8 cellular contexts compared by ENCODE assay signal in the genomic region with DNA sequence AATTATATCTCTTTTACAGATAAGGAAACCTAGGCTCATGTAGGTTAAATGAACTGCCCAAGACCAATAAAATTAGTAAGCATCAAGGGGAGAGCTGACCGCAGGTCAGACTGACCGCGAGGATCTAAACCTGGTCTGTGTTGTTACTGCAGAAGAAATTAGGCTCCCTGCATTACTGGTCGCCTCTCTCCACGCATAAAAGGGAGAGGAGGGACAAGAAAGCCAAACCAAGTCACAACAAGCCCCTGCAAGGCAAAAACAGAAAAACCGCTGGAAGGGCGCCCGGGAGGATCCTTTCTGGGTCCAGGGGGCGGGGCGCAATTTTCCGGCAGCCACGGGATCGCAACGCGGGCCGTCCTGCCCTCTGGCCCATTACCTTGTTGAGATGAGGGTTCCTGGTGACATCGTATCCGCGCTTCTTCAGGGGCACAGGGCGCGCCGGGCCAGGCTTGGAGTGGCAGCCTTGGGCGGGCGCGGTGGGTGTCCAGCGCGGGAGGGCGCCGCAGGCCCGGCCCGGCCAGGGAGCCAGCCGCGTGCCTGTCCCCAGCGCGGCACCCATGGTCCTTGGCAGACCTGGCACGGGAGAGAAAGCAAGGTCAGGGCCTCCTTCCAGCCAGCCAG. TPM values are rescaled to one million over a fixed set of nuclear protein-coding genes. Genes with fewer than 3 reads are reported as not detected.
A peak's percentile ranks its signal among the peaks of the same experiment; 100 is the strongest.
DNase-seq lines count a peak whose midpoint lies in the region; FAIRE-seq and TF ChIP-seq lines count a peak whose summit lies in the region.

No MANE protein-coding gene starts in this region.

- H3K9me2 ChIP-seq in neural cell (ENCODE audit: insufficient read depth, low read length) = no peaks in the 10 kb centered on the region

- no peaks in the 10 kb centered on the region; the same call in 1 of the 2 replicates for H3K4me1 ChIP-seq in HUES48 (ENCODE audit: control insufficient read depth, insufficient read depth, low read length)

- H2AFZ ChIP-seq in neural cell (ENCODE audit: low read depth, low read length) = no peak overlapping the region

- no peak for TF ChIP-seq RAD21 in neural cell (conservative IDR thresholded peaks at IDR 0.05)

- no peak for TF ChIP-seq EP300 in neural cell (conservative IDR thresholded peaks at IDR 0.05; ENCODE audit: poor library complexity, severe bottlenecking)

- TF ChIP-seq CTCF in neural cell (IDR thresholded peaks at IDR 0.05; ENCODE audit: poor library complexity, severe bottlenecking) = no peak

- H3K27me3 ChIP-seq in HUES48 (ENCODE audit: control insufficient read depth, insufficient read depth, low read length) (peaks cover 40% of the 10 kb centered on the region), neural cell (ENCODE audit: insufficient read depth, low read depth, low read length) (no peaks in the 10 kb centered on the region)

- H3K9ac ChIP-seq in HUES48 (ENCODE audit: low read depth, low read length) (peak overlapping the region; percentile 30; the same call in 1 of the 2 replicates), neural cell (ENCODE audit: low read length) (peak overlapping the region; percentile 36)

- H4K20me1 ChIP-seq in neural cell (ENCODE audit: insufficient read depth) = no peaks in the 10 kb centered on the region

- no peak overlapping the region for H3K27ac ChIP-seq in HUES48 (ENCODE audit: low read depth, low read length)
- H3K27ac ChIP-seq in neural cell (ENCODE audit: low read length) = no peak overlapping the region

- DNase-seq in NCI-H2081 (lab: John Stamatoyannopoulos, UW) (peak; percentile 39 to 73), NCI-H2081 treated with DMSO at 0.1 percent for 48 hours (lab: John Stamatoyannopoulos, UW) (no peak), activated T-cell treated with anti-CD3 and anti-CD28 coated beads for 4 hours (peak; percentile 1), frontal cortex (ENCODE audit: low spot score in 2 of 2) (peak; percentile 24 to 26)
- DNase-seq in central memory CD4-positive, alpha-beta T cell = no peak
- no peak for DNase-seq in effector CD4-positive, alpha-beta T cell

- no peaks in the 10 kb centered on the region for H3F3A ChIP-seq in neural cell (ENCODE audit: insufficient read depth, low read length, poor library complexity, severe bottlenecking)

- H3K9me3 ChIP-seq in HUES48 (ENCODE audit: control insufficient read depth, insufficient read depth, low read length) (no peaks in the 10 kb centered on the region), neural cell (ENCODE audit: low read length) (no peaks in the 10 kb centered on the region)

- H3K4me3 ChIP-seq in HUES48 (ENCODE audit: low read depth, low read length) (peak overlapping the region; percentile 74), neural cell (ENCODE audit: low read length) (peak overlapping the region; percentile 52)

- H3K36me3 ChIP-seq in HUES48 (ENCODE audit: control insufficient read depth, insufficient read depth, low read length) = no peaks in the 10 kb centered on the region
- no peaks in the 10 kb centered on the region for H3K36me3 ChIP-seq in neural cell (ENCODE audit: insufficient read depth, low read length)

- FAIRE-seq in frontal cortex (lab: Jason Lieb, UNC) = no peak

- H3K4me2 ChIP-seq in neural cell (ENCODE audit: low read length) = no peak overlapping the region

- H3K79me2 ChIP-seq in neural cell (replicated peaks; ENCODE audit: insufficient read depth, low read length) = no peaks in the 10 kb centered on the region

TF ChIP-seq in neural cell, 6 proteins besides CTCF, POLR2A, EP300 and RAD21:
- TF ChIP-seq TAF1 (IDR thresholded peaks at IDR 0.05; ENCODE audit: low read depth) = no peak
- TF ChIP-seq SMC3 (conservative IDR thresholded peaks at IDR 0.05; ENCODE audit: poor library complexity) = no peak
- TF ChIP-seq EZH2 (IDR thresholded peaks at IDR 0.05; ENCODE audit: borderline replicate concordance, insufficient read depth, low read length, poor library complexity, severe bottlenecking) = no peak
- no peak for TF ChIP-seq POLR2AphosphoS5 (IDR thresholded peaks at IDR 0.05)
- TF ChIP-seq, protein P1, sequence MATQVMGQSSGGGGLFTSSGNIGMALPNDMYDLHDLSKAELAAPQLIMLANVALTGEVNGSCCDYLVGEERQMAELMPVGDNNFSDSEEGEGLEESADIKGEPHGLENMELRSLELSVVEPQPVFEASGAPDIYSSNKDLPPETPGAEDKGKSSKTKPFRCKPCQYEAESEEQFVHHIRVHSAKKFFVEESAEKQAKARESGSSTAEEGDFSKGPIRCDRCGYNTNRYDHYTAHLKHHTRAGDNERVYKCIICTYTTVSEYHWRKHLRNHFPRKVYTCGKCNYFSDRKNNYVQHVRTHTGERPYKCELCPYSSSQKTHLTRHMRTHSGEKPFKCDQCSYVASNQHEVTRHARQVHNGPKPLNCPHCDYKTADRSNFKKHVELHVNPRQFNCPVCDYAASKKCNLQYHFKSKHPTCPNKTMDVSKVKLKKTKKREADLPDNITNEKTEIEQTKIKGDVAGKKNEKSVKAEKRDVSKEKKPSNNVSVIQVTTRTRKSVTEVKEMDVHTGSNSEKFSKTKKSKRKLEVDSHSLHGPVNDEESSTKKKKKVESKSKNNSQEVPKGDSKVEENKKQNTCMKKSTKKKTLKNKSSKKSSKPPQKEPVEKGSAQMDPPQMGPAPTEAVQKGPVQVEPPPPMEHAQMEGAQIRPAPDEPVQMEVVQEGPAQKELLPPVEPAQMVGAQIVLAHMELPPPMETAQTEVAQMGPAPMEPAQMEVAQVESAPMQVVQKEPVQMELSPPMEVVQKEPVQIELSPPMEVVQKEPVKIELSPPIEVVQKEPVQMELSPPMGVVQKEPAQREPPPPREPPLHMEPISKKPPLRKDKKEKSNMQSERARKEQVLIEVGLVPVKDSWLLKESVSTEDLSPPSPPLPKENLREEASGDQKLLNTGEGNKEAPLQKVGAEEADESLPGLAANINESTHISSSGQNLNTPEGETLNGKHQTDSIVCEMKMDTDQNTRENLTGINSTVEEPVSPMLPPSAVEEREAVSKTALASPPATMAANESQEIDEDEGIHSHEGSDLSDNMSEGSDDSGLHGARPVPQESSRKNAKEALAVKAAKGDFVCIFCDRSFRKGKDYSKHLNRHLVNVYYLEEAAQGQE (IDR thresholded peaks at IDR 0.05; ENCODE audit: borderline replicate concordance) = no peak
- no peak for TF ChIP-seq MXI1 (conservative IDR thresholded peaks at IDR 0.05; ENCODE audit: poor library complexity, severe bottlenecking)

RNA-seq across cellular contexts. Expression of a gene that starts 0.9 kb away (rescaled TPM):
- total RNA-seq in frontal cortex = 110 TPM
- 2.1 and 3.2 TPM in 2 replicates for polyA plus RNA-seq in neural cell
- 3.2 and 8.0 TPM in 2 replicates for polyA minus RNA-seq in neural cell

Comparison
In these comparisons a context has a peak if more than half of its experiments do, and no peak if none do; other contexts are left out.
1. DNase-seq: peak in NCI-H2081 (2 of 2), activated T-cell treated with anti-CD3 and anti-CD28 coated beads for 4 hours (single experiment) and frontal cortex (2 of 2); none in NCI-H2081 treated with DMSO at 0.1 percent for 48 hours (single experiment), central memory CD4-positive, alpha-beta T cell (single experiment) and effector CD4-positive, alpha-beta T cell (single experiment).